In genomic region chr12:17076335-17076734, GRCh38 we compare ENCODE assay signal across 16 cellular contexts.
DNase-seq lines count a peak whose midpoint lies in the region; ATAC-seq and TF ChIP-seq lines count a peak whose summit lies in the region.
"Had no signal": no experiment of that assay in that cellular context is flagged by ENCODE, and none has a peak within 500 bp of the region (broad histone marks: within the 10 kb centered on the region; RNA-seq: fewer than 3 reads in every experiment).

No MANE protein-coding gene starts in this region.

- peaks cover 13% of the 10 kb centered on the region for H3K4me1 Mint-ChIP-seq in glutamatergic neuron (ENCODE audit: low read depth, unreplicated experiment)
- H3K4me1 Mint-ChIP-seq: memory B cell; stimulated activated naive B cell treated with anti-CD40 and anti-IgM and Interleukin-4, amounts not matched to agents 10 μg/mL and 1 μg/mL and 100 μg/mL, for 72 hours had no signal

- H3K36me3 Mint-ChIP-seq in glutamatergic neuron (ENCODE audit: unreplicated experiment): no peaks in the 10 kb centered on the region
- H3K36me3 Mint-ChIP-seq: activated naive CD4-positive, alpha-beta T cell treated with anti-CD3 and anti-CD28 coated beads, Interleukin-2, amount 50 U/mL, for 72 hours; memory B cell; stimulated activated naive B cell treated with anti-CD40 and anti-IgM and Interleukin-4, amounts not matched to agents 10 μg/mL and 1 μg/mL and 100 μg/mL, for 72 hours had no signal

- in situ Hi-C loops in ACHN (cut with HindIII; ENCODE audit: low pct_ligation_motif_present, low pct_unique_long_range_greater_than_20kb, low sequenced_read_pairs): no loop called here

- DNase-seq in ACHN (peak; percentile 40), HuH-7.5 (ENCODE audit: low spot score) (peak; percentile 5), NCI-H510A (lab: John Stamatoyannopoulos, UW) (peak; percentile 7), glutamatergic neuron (no peak)
- DNase-seq in activated CD4-positive, CD25-positive, alpha-beta regulatory T cell (lab: John Stamatoyannopoulos, UW): no peak
- DNase-seq: activated CD4-positive, alpha-beta T cell treated with anti-CD3 and anti-CD28 coated beads for 1 hour; effector CD4-positive, alpha-beta T cell; NCI-H2029; stimulated activated naive B cell treated with anti-CD40 and anti-IgM and Interleukin-4, amounts not matched to agents 10 μg/mL and 1 μg/mL and 100 μg/mL, for 72 hours; SW 1271; upper lobe of right lung had no signal

- ATAC-seq in GM18873 (IDR thresholded peaks at IDR 0.05; ENCODE audit: low FRiP score, unreplicated experiment) (no peak), HG02884 (IDR thresholded peaks at IDR 0.05; ENCODE audit: unreplicated experiment) (no peak), GM18907 (IDR thresholded peaks at IDR 0.05; ENCODE audit: unreplicated experiment) (no peak)
- ATAC-seq: activated naive CD4-positive, alpha-beta T cell treated with anti-CD3 and anti-CD28 coated beads, Interleukin-2, amount 50 U/mL, for 72 hours; stimulated activated naive B cell treated with anti-CD40 and anti-IgM and Interleukin-4, amounts not matched to agents 10 μg/mL and 1 μg/mL and 100 μg/mL, for 72 hours; upper lobe of right lung had no signal

- H3K27me3 Mint-ChIP-seq in glutamatergic neuron (ENCODE audit: unreplicated experiment): peaks cover 4% of the 10 kb centered on the region
- H3K27me3 Mint-ChIP-seq: memory B cell; stimulated activated naive B cell treated with anti-CD40 and anti-IgM and Interleukin-4, amounts not matched to agents 10 μg/mL and 1 μg/mL and 100 μg/mL, for 72 hours had no signal

- no peak overlapping the region for H3K4me3 Mint-ChIP-seq in glutamatergic neuron (ENCODE audit: unreplicated experiment)
- H3K4me3 Mint-ChIP-seq: memory B cell; stimulated activated naive B cell treated with anti-CD40 and anti-IgM and Interleukin-4, amounts not matched to agents 10 μg/mL and 1 μg/mL and 100 μg/mL, for 72 hours had no signal

- peak overlapping the region; percentile 71 for H3K27ac Mint-ChIP-seq in glutamatergic neuron (ENCODE audit: unreplicated experiment)
- H3K27ac Mint-ChIP-seq: activated naive CD4-positive, alpha-beta T cell treated with anti-CD3 and anti-CD28 coated beads, Interleukin-2, amount 50 U/mL, for 72 hours; memory B cell; stimulated activated naive B cell treated with anti-CD40 and anti-IgM and Interleukin-4, amounts not matched to agents 10 μg/mL and 1 μg/mL and 100 μg/mL, for 72 hours had no signal

- H3K9me3 Mint-ChIP-seq in glutamatergic neuron (ENCODE audit: unreplicated experiment): no peaks in the 10 kb centered on the region

- TF ChIP-seq CTCF in glutamatergic neuron (IDR thresholded peaks at IDR 0.05; ENCODE audit: partially characterized antibody, unreplicated experiment): no peak

Comparison
In these comparisons a context has a peak if more than half of its experiments do, and no peak if none do; other contexts are left out.
1. DNase-seq: peak in ACHN (single experiment), HuH-7.5 (single experiment) and NCI-H510A (single experiment); none in glutamatergic neuron (single experiment) and activated CD4-positive, CD25-positive, alpha-beta regulatory T cell (0 of 4).